Comparison of ENCODE assay signal across 8 cellular contexts in genomic region chr2:97663626-97663961, GRCh38. TPM values are rescaled to one million over a fixed set of nuclear protein-coding genes. Genes with fewer than 3 reads are reported as not detected.
A peak's percentile ranks its signal among the peaks of the same experiment; 100 is the strongest.
DNase-seq lines count a peak whose midpoint lies in the region; ATAC-seq and TF ChIP-seq lines count a peak whose summit lies in the region.

No MANE protein-coding gene starts in this region.

- peaks cover 34% of the 10 kb centered on the region for H3K4me1 Mint-ChIP-seq in activated CD8-positive, alpha-beta memory T cell treated with anti-CD3 and anti-CD28 coated beads, Interleukin-2, amount 10 ng/mL, durations not matched to agents 7 days and 5 days
- peaks cover 34% of the 10 kb centered on the region for H3K4me1 Mint-ChIP-seq in activated CD4-positive, alpha-beta memory T cell treated with anti-CD3 and anti-CD28 coated beads, Interleukin-2, amount 10 ng/mL, durations not matched to agents 7 days and 5 days
- peaks cover 31 to 41% of the 10 kb centered on the region in 2 donors for H3K4me1 Mint-ChIP-seq in immature natural killer cell

- H3K27me3 Mint-ChIP-seq in activated CD8-positive, alpha-beta memory T cell treated with anti-CD3 and anti-CD28 coated beads, Interleukin-2, amount 10 ng/mL, durations not matched to agents 7 days and 5 days = no peaks in the 10 kb centered on the region
- H3K27me3 Mint-ChIP-seq in activated CD4-positive, alpha-beta memory T cell treated with anti-CD3 and anti-CD28 coated beads, Interleukin-2, amount 10 ng/mL, durations not matched to agents 7 days and 5 days = no peaks in the 10 kb centered on the region
- peaks cover 2 to 7% (median 5%) of the 10 kb centered on the region in 3 donors for H3K27me3 Mint-ChIP-seq in immature natural killer cell (ENCODE audit: low read depth in 3 of 3)

- POLR2A ChIA-PET in activated CD4-positive, alpha-beta memory T cell treated with anti-CD3 and anti-CD28 coated beads, Interleukin-2, amount 10 ng/mL, durations not matched to agents 7 days and 5 days (lab: Charles Lee) = interaction anchor here (0.9 to 7.7 kb wide), 13 partner anchors 10 to 207 kb away, joined by 4 to 259 read pairs (median 11); partner anchors contain the start of genes ANKRD36B, COX5B and ZAP70

- no peak for DNase-seq in activated CD8-positive, alpha-beta memory T cell treated with anti-CD3 and anti-CD28 coated beads, Interleukin-2, amount 10 ng/mL, durations not matched to agents 7 days and 5 days
- no peak for DNase-seq in activated CD8-positive, alpha-beta memory T cell treated with anti-CD3 and anti-CD28 coated beads, Interleukin-2, amount 50 U/mL, for 48 hours
- no peak for DNase-seq in activated CD4-positive, alpha-beta memory T cell treated with anti-CD3 and anti-CD28 coated beads, Interleukin-2, amount 10 ng/mL, durations not matched to agents 7 days and 5 days
- no peak for DNase-seq in immature natural killer cell
- DNase-seq in thoracic aorta (ENCODE audit: low spot score) = no peak
- no peak for DNase-seq in NCI-H2081 treated with DMSO at 0.1 percent for 48 hours (lab: John Stamatoyannopoulos, UW)
- no peak for DNase-seq in activated CD4-positive, CD25-positive, alpha-beta regulatory T cell treated with anti-CD3 and anti-CD28 coated beads, Interleukin-2, amount 50 U/mL, for 72 hours
- DNase-seq in NOMO-1 treated with dmso at 0.1 percent for 144 hours (lab: John Stamatoyannopoulos, UW; ENCODE audit: unreplicated experiment) = no peak

- H3K27me3 ChIP-seq in thoracic aorta (replicated peaks; ENCODE audit: insufficient read depth) = no peaks in the 10 kb centered on the region

- peak overlapping the region; percentile 91 for H3K4me3 Mint-ChIP-seq in activated CD8-positive, alpha-beta memory T cell treated with anti-CD3 and anti-CD28 coated beads, Interleukin-2, amount 10 ng/mL, durations not matched to agents 7 days and 5 days
- peak overlapping the region; percentile 98 for H3K4me3 Mint-ChIP-seq in activated CD4-positive, alpha-beta memory T cell treated with anti-CD3 and anti-CD28 coated beads, Interleukin-2, amount 10 ng/mL, durations not matched to agents 7 days and 5 days
- peak overlapping the region; percentile 92 to 95 (median 93) for H3K4me3 Mint-ChIP-seq in immature natural killer cell

- CTCF ChIA-PET in activated CD8-positive, alpha-beta memory T cell treated with anti-CD3 and anti-CD28 coated beads, Interleukin-2, amount 10 ng/mL, durations not matched to agents 7 days and 5 days (lab: Charles Lee) = interaction anchor here (0.7 to 8.2 kb wide), 14 partner anchors 10 to 338 kb away, joined by 3 to 102 read pairs (median 7); partner anchors contain the start of genes COX5B and ZAP70
- CTCF ChIA-PET in activated CD4-positive, alpha-beta memory T cell treated with anti-CD3 and anti-CD28 coated beads, Interleukin-2, amount 10 ng/mL, durations not matched to agents 7 days and 5 days (lab: Charles Lee) = interaction anchor here (0.7 to 7.1 kb wide), 9 partner anchors 12 to 74 kb away, joined by 3 to 100 read pairs (median 8); partner anchors contain the start of genes ANKRD36B and COX5B

- ATAC-seq in activated CD8-positive, alpha-beta memory T cell treated with anti-CD3 and anti-CD28 coated beads, Interleukin-2, amount 10 ng/mL, durations not matched to agents 7 days and 5 days = no peak
- ATAC-seq in thoracic aorta (ENCODE audit: insufficient number of reproducible peaks, low FRiP score, low read depth) = no peak

- H3K27ac ChIP-seq in thoracic aorta = peak overlapping the region; percentile 92 to 96

- peaks cover 11% of the 10 kb centered on the region for H3K36me3 ChIP-seq in thoracic aorta

- peaks cover 14 to 33% of the 10 kb centered on the region in 2 donors for H3K4me1 ChIP-seq in thoracic aorta (ENCODE audit: control insufficient read depth in 1 of 2, low read depth in 2 of 2)

- H3K9me3 Mint-ChIP-seq in activated CD8-positive, alpha-beta memory T cell treated with anti-CD3 and anti-CD28 coated beads, Interleukin-2, amount 10 ng/mL, durations not matched to agents 7 days and 5 days (ENCODE audit: low read depth) = no peaks in the 10 kb centered on the region
- H3K9me3 Mint-ChIP-seq in activated CD4-positive, alpha-beta memory T cell treated with anti-CD3 and anti-CD28 coated beads, Interleukin-2, amount 10 ng/mL, durations not matched to agents 7 days and 5 days = no peaks in the 10 kb centered on the region
- no peaks in the 10 kb centered on the region for H3K9me3 Mint-ChIP-seq in immature natural killer cell

- H3K36me3 Mint-ChIP-seq in activated CD8-positive, alpha-beta memory T cell treated with anti-CD3 and anti-CD28 coated beads, Interleukin-2, amount 10 ng/mL, durations not matched to agents 7 days and 5 days = peaks cover 13% of the 10 kb centered on the region
- H3K36me3 Mint-ChIP-seq in activated CD4-positive, alpha-beta memory T cell treated with anti-CD3 and anti-CD28 coated beads, Interleukin-2, amount 10 ng/mL, durations not matched to agents 7 days and 5 days (ENCODE audit: low read depth) = peaks cover 24% of the 10 kb centered on the region
- peaks cover 0 to under 1% (median 0%) of the 10 kb centered on the region in 3 donors for H3K36me3 Mint-ChIP-seq in immature natural killer cell

- peak overlapping the region; percentile 99 for H3K27ac Mint-ChIP-seq in activated CD8-positive, alpha-beta memory T cell treated with anti-CD3 and anti-CD28 coated beads, Interleukin-2, amount 10 ng/mL, durations not matched to agents 7 days and 5 days
- H3K27ac Mint-ChIP-seq in activated CD4-positive, alpha-beta memory T cell treated with anti-CD3 and anti-CD28 coated beads, Interleukin-2, amount 10 ng/mL, durations not matched to agents 7 days and 5 days = peak overlapping the region; percentile 99
- H3K27ac Mint-ChIP-seq in immature natural killer cell = peak overlapping the region in 2 of 6 donors; percentile 97 to 98

- no peak for TF ChIP-seq CTCF in thoracic aorta (IDR thresholded peaks at IDR 0.05)

- H3K9me3 ChIP-seq in thoracic aorta = no peaks in the 10 kb centered on the region

- peak overlapping the region; percentile 83 for H3K4me3 ChIP-seq in thoracic aorta

RNA-seq across cellular contexts. Expression of gene ACTR1B, which starts 0.2 kb away (rescaled TPM):
- total RNA-seq in activated CD8-positive, alpha-beta memory T cell treated with anti-CD3 and anti-CD28 coated beads, Interleukin-2, amount 10 ng/mL, durations not matched to agents 7 days and 5 days = 10 to 100 TPM; 87.4 to 94.3 TPM
- 10 to 100 TPM; 97.3 to 98.8 TPM for total RNA-seq in activated CD4-positive, alpha-beta memory T cell treated with anti-CD3 and anti-CD28 coated beads, Interleukin-2, amount 10 ng/mL, durations not matched to agents 7 days and 5 days
- polyA plus RNA-seq in immature natural killer cell = 10 to 100 TPM; 15.3 to 19.3 (median 17.3) TPM
- 100 to 1,000 TPM in 1 of 2 donors, 10 to 100 TPM in 1; 80.3 to 128 TPM for total RNA-seq in thoracic aorta

RNA-seq across cellular contexts. Expression of gene C2orf92, which starts 5.9 kb away (rescaled TPM):
- 1 to 10 TPM; 7.3 to 8.4 TPM for total RNA-seq in activated CD8-positive, alpha-beta memory T cell treated with anti-CD3 and anti-CD28 coated beads, Interleukin-2, amount 10 ng/mL, durations not matched to agents 7 days and 5 days
- 10 to 100 TPM in 1 of 2 experiments, 1 to 10 TPM in 1; 9.8 to 12.4 TPM for total RNA-seq in activated CD4-positive, alpha-beta memory T cell treated with anti-CD3 and anti-CD28 coated beads, Interleukin-2, amount 10 ng/mL, durations not matched to agents 7 days and 5 days
- under 1 TPM in 1 of 3 donors, not detected in 2; 0.37 TPM for polyA plus RNA-seq in immature natural killer cell
- 10 to 100 TPM; 13.7 to 32.0 TPM for total RNA-seq in thoracic aorta

RNA-seq across cellular contexts. Expression of gene COX5B, which starts 17.7 kb away (rescaled TPM):
- total RNA-seq in activated CD8-positive, alpha-beta memory T cell treated with anti-CD3 and anti-CD28 coated beads, Interleukin-2, amount 10 ng/mL, durations not matched to agents 7 days and 5 days = 100 to 1,000 TPM; 206 to 236 TPM
- total RNA-seq in activated CD4-positive, alpha-beta memory T cell treated with anti-CD3 and anti-CD28 coated beads, Interleukin-2, amount 10 ng/mL, durations not matched to agents 7 days and 5 days = 100 to 1,000 TPM; 192 to 203 TPM
- 100 to 1,000 TPM; 326 to 501 (median 349) TPM for polyA plus RNA-seq in immature natural killer cell
- total RNA-seq in thoracic aorta = 100 to 1,000 TPM; 102 to 198 TPM

RNA-seq across cellular contexts. Expression of gene ZAP70, which starts 49.8 kb away (rescaled TPM):
- 100 to 1,000 TPM; 286 to 338 TPM for total RNA-seq in activated CD8-positive, alpha-beta memory T cell treated with anti-CD3 and anti-CD28 coated beads, Interleukin-2, amount 10 ng/mL, durations not matched to agents 7 days and 5 days
- 100 to 1,000 TPM; 283 TPM for total RNA-seq in activated CD4-positive, alpha-beta memory T cell treated with anti-CD3 and anti-CD28 coated beads, Interleukin-2, amount 10 ng/mL, durations not matched to agents 7 days and 5 days
- 100 to 1,000 TPM; 219 to 329 (median 246) TPM for polyA plus RNA-seq in immature natural killer cell
- 1 to 10 TPM; 3.4 to 5.3 TPM for total RNA-seq in thoracic aorta
